13 cellular contexts compared by ENCODE assay signal in the genomic region with DNA sequence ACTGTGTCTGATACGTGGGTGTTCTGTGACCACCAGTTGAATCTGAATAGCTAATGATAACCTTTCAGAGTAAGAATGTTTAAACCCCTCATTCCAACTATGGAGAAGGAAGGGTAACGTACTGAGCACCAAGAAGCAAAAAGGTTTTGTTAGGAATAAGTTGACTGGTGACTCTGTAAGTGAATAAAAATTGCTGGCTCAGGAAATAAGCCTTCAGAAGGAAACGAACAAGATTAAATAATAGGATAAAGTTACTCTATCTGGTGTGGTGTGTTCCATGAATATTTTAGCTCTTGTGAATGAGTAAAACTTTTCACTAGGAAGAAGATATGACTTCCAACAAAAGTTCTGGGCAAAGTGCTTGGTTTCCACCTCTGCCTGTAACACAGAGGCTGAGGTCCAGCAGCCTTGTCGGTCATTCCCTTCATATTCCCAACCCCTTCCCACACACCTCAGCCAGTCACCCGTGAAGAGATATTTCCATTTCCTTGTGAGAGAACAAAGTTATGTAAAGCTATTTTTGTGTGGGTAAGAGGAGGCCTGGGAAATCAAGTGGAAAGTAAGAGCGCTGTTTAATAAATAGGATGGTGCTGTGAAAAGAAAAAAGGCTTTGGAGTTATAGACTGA. TPM values are rescaled to one million over a fixed set of nuclear protein-coding genes. Genes with fewer than 3 reads are reported as not detected.
DNase-seq lines count a peak whose midpoint lies in the region; ATAC-seq and TF ChIP-seq lines count a peak whose summit lies in the region.
"Had no signal": no experiment of that assay in that cellular context is flagged by ENCODE, and none has a peak within 500 bp of the region (broad histone marks: within the 10 kb centered on the region; RNA-seq: fewer than 3 reads in every experiment).

No MANE protein-coding gene starts in this region.

- H4K8ac ChIP-seq in neuronal stem cell (ENCODE audit: low read depth, low read length), result no peak overlapping the region

- no peak overlapping the region for H3K9ac ChIP-seq in neuronal stem cell (ENCODE audit: low read depth, low read length, poor library complexity)

- POLR2A ChIA-PET in activated B cell treated with CpG ODN at 0.5 μM for 24 hours (lab: Charles Lee), result interaction anchor here (0.6 to 2.5 kb wide), 15 partner anchors 9 to 122 kb away, joined by 3 to 18 read pairs (median 7); a partner anchor contains a TSS

- peaks cover 58% of the 10 kb centered on the region for H3K4me1 Mint-ChIP-seq in activated naive CD4-positive, alpha-beta T cell treated with anti-CD3 and anti-CD28 coated beads, Interleukin-2, amount 50 U/mL, for 24 hours
- H3K4me1 Mint-ChIP-seq in activated B cell treated with CpG ODN at 0.5 μM for 24 hours, result peaks cover 32% of the 10 kb centered on the region

- intact Hi-C loops in activated B cell treated with CpG ODN at 0.5 μM for 24 hours (cut with micrococcal nuclease) (loop anchor here (1.0 to 2.0 kb wide), 2 partner anchors 9 to 15 kb away; no protein-coding TSS in a partner anchor), esophagus squamous epithelium (cut with DNase I) (no loop called here)

- ATAC-seq in activated B cell treated with CpG ODN at 0.5 μM for 24 hours (ENCODE audit: low read depth), result no peak
- ATAC-seq in HG03108 (IDR thresholded peaks at IDR 0.05; ENCODE audit: unreplicated experiment), result no peak
- ATAC-seq in GM19395 (IDR thresholded peaks at IDR 0.05; ENCODE audit: unreplicated experiment), result no peak
- ATAC-seq: gastroesophageal sphincter had no signal

- H3K18ac ChIP-seq in neuronal stem cell (ENCODE audit: low read length), result no peak overlapping the region

- H2BK120ac ChIP-seq in neuronal stem cell (ENCODE audit: low read depth, low read length), result no peak overlapping the region

- H3K27me3 ChIP-seq in esophagus squamous epithelium, result no peaks in the 10 kb centered on the region
- no peaks in the 10 kb centered on the region for H3K27me3 ChIP-seq in thymus (ENCODE audit: control insufficient read depth, insufficient read depth)
- no peaks in the 10 kb centered on the region for H3K27me3 ChIP-seq in neuronal stem cell (ENCODE audit: control insufficient read depth in 3 of 3, insufficient read depth in 3 of 3, low read depth in 1 of 3, low read length in 3 of 3)
- H3K27me3 ChIP-seq: gastroesophageal sphincter, right atrium auricular region had no signal

- no peak overlapping the region for H3K4me3 Mint-ChIP-seq in activated naive CD4-positive, alpha-beta T cell treated with anti-CD3 and anti-CD28 coated beads, Interleukin-2, amount 50 U/mL, for 24 hours
- H3K4me3 Mint-ChIP-seq in activated B cell treated with CpG ODN at 0.5 μM for 24 hours, result peak overlapping the region; percentile 52

- no peak for TF ChIP-seq POLR2A in esophagus squamous epithelium (IDR thresholded peaks at IDR 0.05)

- H2AK5ac ChIP-seq in neuronal stem cell (ENCODE audit: low read depth, low read length), result no peak overlapping the region

- peaks cover 0 to 5% (median 0%) of the 10 kb centered on the region in 3 donors for H3K9me3 ChIP-seq in esophagus squamous epithelium
- no peaks in the 10 kb centered on the region for H3K9me3 ChIP-seq in thymus (ENCODE audit: control insufficient read depth)
- no peaks in the 10 kb centered on the region for H3K9me3 ChIP-seq in neuronal stem cell (replicated peaks in 1 of 2; ENCODE audit: control insufficient read depth in 2 of 2, insufficient read depth in 1 of 2, low read depth in 1 of 2, low read length in 2 of 2)
- H3K9me3 ChIP-seq: gastroesophageal sphincter, right atrium auricular region had no signal

- CTCF ChIA-PET in activated B cell treated with CpG ODN at 0.5 μM for 24 hours (lab: Charles Lee), result interaction anchor here (1.2 to 1.8 kb wide), 5 partner anchors 32 to 78 kb away, joined by 3 to 6 read pairs (median 4); a partner anchor contains a TSS

- WGBS in esophagus squamous epithelium, 2 donors, result 61 to 80% methylated on average over 6 of the region's 6 CpGs
- 75% methylated on average over 6 of the region's 6 CpGs for WGBS in thymus
- no CpG with 5 or more reads among the region's 6 CpGs for WGBS in neuronal stem cell (ENCODE audit: extremely low coverage in 2 of 2, insufficient read length in 2 of 2, insufficient replicate concordance in 1 of 2), 2 donors

- H4K91ac ChIP-seq in neuronal stem cell (ENCODE audit: low read depth, low read length, poor library complexity), result no peak overlapping the region

- no peaks in the 10 kb centered on the region for H3K36me3 ChIP-seq in esophagus squamous epithelium
- H3K36me3 ChIP-seq in thymus (ENCODE audit: control insufficient read depth, insufficient read depth), result no peaks in the 10 kb centered on the region
- H3K36me3 ChIP-seq in neuronal stem cell (replicated peaks in 1 of 2; ENCODE audit: control insufficient read depth in 2 of 2, insufficient read depth in 2 of 2, low read length in 2 of 2), result no peaks in the 10 kb centered on the region
- H3K36me3 ChIP-seq: gastroesophageal sphincter, right atrium auricular region had no signal

- H3K4me3 ChIP-seq in esophagus squamous epithelium (no peak overlapping the region), thymus (ENCODE audit: low read length) (no peak overlapping the region), neuronal stem cell (ENCODE audit: low read length in 2 of 2) (no peak overlapping the region)
- H3K4me3 ChIP-seq: gastroesophageal sphincter, right atrium auricular region had no signal

- H3K9me3 Mint-ChIP-seq in activated naive CD4-positive, alpha-beta T cell treated with anti-CD3 and anti-CD28 coated beads, Interleukin-2, amount 50 U/mL, for 24 hours, result peaks cover 26% of the 10 kb centered on the region
- peaks cover 5% of the 10 kb centered on the region for H3K9me3 Mint-ChIP-seq in activated B cell treated with CpG ODN at 0.5 μM for 24 hours

- H3K4me1 ChIP-seq in esophagus squamous epithelium (peaks cover under 1 to 34% (median 10%) of the 10 kb centered on the region in 3 donors), thymus (ENCODE audit: control insufficient read depth, insufficient read depth, low read length) (peaks cover 5% of the 10 kb centered on the region), neuronal stem cell (ENCODE audit: control insufficient read depth in 2 of 2, insufficient read depth in 1 of 2, low read depth in 1 of 2, low read length in 2 of 2) (no peaks in the 10 kb centered on the region)
- H3K4me1 ChIP-seq: gastroesophageal sphincter, right atrium auricular region had no signal

- H3K4me2 ChIP-seq in neuronal stem cell (ENCODE audit: insufficient read depth, low read length, poor library complexity, severe bottlenecking), result no peak overlapping the region

- peak overlapping the region; percentile 79 for H3K27ac Mint-ChIP-seq in activated naive CD4-positive, alpha-beta T cell treated with anti-CD3 and anti-CD28 coated beads, Interleukin-2, amount 50 U/mL, for 24 hours
- H3K27ac Mint-ChIP-seq in activated B cell treated with CpG ODN at 0.5 μM for 24 hours, result peak overlapping the region; percentile 81

- H3K4ac ChIP-seq in neuronal stem cell (ENCODE audit: low read length), result no peak overlapping the region

- no peak overlapping the region for H2BK5ac ChIP-seq in neuronal stem cell (ENCODE audit: low read length)

- H3K27ac ChIP-seq in esophagus squamous epithelium (peak overlapping the region in 3 of 4 donors; percentile 51 to 67 (median 54)), thymus (ENCODE audit: low read depth) (peak overlapping the region; percentile 3), neuronal stem cell (replicated peaks; ENCODE audit: low read length) (no peak overlapping the region)
- H3K27ac ChIP-seq: gastroesophageal sphincter, right atrium auricular region, RWPE1 had no signal

- peaks cover 13% of the 10 kb centered on the region for H3K36me3 Mint-ChIP-seq in activated naive CD4-positive, alpha-beta T cell treated with anti-CD3 and anti-CD28 coated beads, Interleukin-2, amount 50 U/mL, for 24 hours
- peaks cover 8% of the 10 kb centered on the region for H3K36me3 Mint-ChIP-seq in activated B cell treated with CpG ODN at 0.5 μM for 24 hours (ENCODE audit: low read depth)

- H2BK15ac ChIP-seq in neuronal stem cell (ENCODE audit: low read length), result no peak overlapping the region

- no peak overlapping the region for H2BK12ac ChIP-seq in neuronal stem cell (ENCODE audit: low read length)

- H3K27me3 Mint-ChIP-seq in activated naive CD4-positive, alpha-beta T cell treated with anti-CD3 and anti-CD28 coated beads, Interleukin-2, amount 50 U/mL, for 24 hours, result no peaks in the 10 kb centered on the region
- H3K27me3 Mint-ChIP-seq in activated B cell treated with CpG ODN at 0.5 μM for 24 hours, result no peaks in the 10 kb centered on the region

- no peak overlapping the region for H3K14ac ChIP-seq in neuronal stem cell (ENCODE audit: low read length)

- no peak for DNase-seq in activated naive CD4-positive, alpha-beta T cell treated with Interleukin-2 at 50 U/mL for 16 hours
- DNase-seq in activated B cell treated with CpG ODN at 0.5 μM for 24 hours, result no peak
- no peak for DNase-seq in esophagus squamous epithelium (lab: John Stamatoyannopoulos, UW)
- DNase-seq in neuronal stem cell (ENCODE audit: low spot score), result no peak
- DNase-seq: NCI-H146, NCI-H524 had no signal

- no peak overlapping the region for H2AFZ ChIP-seq in neuronal stem cell (ENCODE audit: low read length)

- TF ChIP-seq CTCF in activated B cell treated with CpG ODN at 0.5 μM for 24 hours (IDR thresholded peaks at IDR 0.05) (no peak), esophagus squamous epithelium (IDR thresholded peaks at IDR 0.05) (no peak)

- no peak overlapping the region for H3K23ac ChIP-seq in neuronal stem cell (ENCODE audit: low read depth, low read length, poor library complexity)

- H3K79me1 ChIP-seq in neuronal stem cell (ENCODE audit: low read depth, low read length), result no peaks in the 10 kb centered on the region

RNA-seq across cellular contexts. Expression of a gene that starts 47.1 kb away (rescaled TPM):
- total RNA-seq in activated B cell treated with CpG ODN at 0.5 μM for 24 hours (136 and 142 TPM in 2 replicates), esophagus squamous epithelium (100 to 1,000 TPM; 109 to 156 (median 133) TPM)
- 72.0 TPM for polyA plus RNA-seq in thymus
- 26.5 TPM for polyA plus RNA-seq in neuronal stem cell (2013, experiment 1 of 2)
- polyA plus RNA-seq in neuronal stem cell (2013, experiment 2 of 2), result 27.2 TPM
